Comparison of ENCODE assay signal across 8 cellular contexts in genomic region chr13:28679628-28680027, GRCh38. TPM values are rescaled to one million over a fixed set of nuclear protein-coding genes. Genes with fewer than 3 reads are reported as not detected.
A peak's percentile ranks its signal among the peaks of the same experiment; 100 is the strongest.
DNase-seq lines count a peak whose midpoint lies in the region; ATAC-seq and TF ChIP-seq lines count a peak whose summit lies in the region.

No MANE protein-coding gene starts in this region.

- no peak overlapping the region for H3K14ac ChIP-seq in IMR-90 (replicated peaks; ENCODE audit: low read depth, low read length)

- BruUV-seq in IMR-90 (replicated peaks; lab: Mats Ljungman, UMichigan), result no TSS peak

- DNase-seq in CD1c-positive myeloid dendritic cell (ENCODE audit: extremely low spot score), result peak; percentile 17
- peak; percentile 31 for DNase-seq in IMR-90
- peak; percentile 50 for DNase-seq in adipocyte (ENCODE audit: low read depth)
- peak; percentile 30 to 36 for DNase-seq in lung microvascular endothelial cell (ENCODE audit: low read depth in 2 of 2)
- no peak for DNase-seq in DMS79 (lab: John Stamatoyannopoulos, UW)
- DNase-seq in NCI-H345 (lab: John Stamatoyannopoulos, UW), result no peak
- DNase-seq in COLO668 (lab: John Stamatoyannopoulos, UW; ENCODE audit: unreplicated experiment), result no peak
- no peak for DNase-seq in mesendoderm

- H3K27me3 ChIP-seq in IMR-90 (ENCODE audit: control insufficient read depth, insufficient read depth, low read length) (no peaks in the 10 kb centered on the region), adipocyte (replicated peaks; ENCODE audit: control insufficient read depth, insufficient read depth, low read length) (no peaks in the 10 kb centered on the region), mesendoderm (ENCODE audit: insufficient read depth, low read length, poor library complexity) (no peaks in the 10 kb centered on the region)

- peak; percentile 71 for ATAC-seq in IMR-90 (ENCODE audit: low read depth)

- H3K9me3 ChIP-seq in IMR-90 (ENCODE audit: control insufficient read depth, insufficient read depth, low read length) (no peaks in the 10 kb centered on the region), adipocyte (ENCODE audit: control insufficient read depth, low read length) (no peaks in the 10 kb centered on the region)

- no peaks in the 10 kb centered on the region for H3K9me1 ChIP-seq in IMR-90 (ENCODE audit: insufficient read depth, low read length)

- dilution Hi-C loops in IMR-90 (cut with HindIII; ENCODE audit: low sequenced_read_pairs, unreplicated experiment), result no loop called here

- no peak overlapping the region for H4K91ac ChIP-seq in IMR-90 (ENCODE audit: insufficient read depth, low read depth, low read length)

- POLR2A ChIA-PET in IMR-90 (lab: Charles Lee; ENCODE audit: unreplicated experiment), result no interaction called here

- H2AK9ac ChIP-seq in IMR-90 (replicated peaks; ENCODE audit: low read depth, low read length, poor library complexity), result no peak overlapping the region

- H2AFZ ChIP-seq in IMR-90 (replicated peaks; ENCODE audit: low read length, poor library complexity), result no peak overlapping the region

- no peak for TF ChIP-seq POLR2A in IMR-90 (IDR thresholded peaks at IDR 0.05; ENCODE audit: low read depth, low read length)

- no peak overlapping the region for H2BK5ac ChIP-seq in IMR-90 (ENCODE audit: low read depth, low read length, poor library complexity, severe bottlenecking)
- no peak overlapping the region for H2BK5ac ChIP-seq in mesendoderm (ENCODE audit: low read length)

- H3K4ac ChIP-seq in IMR-90 (ENCODE audit: low read depth, low read length), result no peak overlapping the region
- H3K4ac ChIP-seq in mesendoderm (ENCODE audit: low read depth, low read length), result no peak overlapping the region

- H3K9ac ChIP-seq in IMR-90 (ENCODE audit: low read depth, low read length), result no peak overlapping the region
- H3K9ac ChIP-seq in adipocyte (ENCODE audit: low read length), result no peak overlapping the region
- no peak overlapping the region for H3K9ac ChIP-seq in mesendoderm (ENCODE audit: low read length)

- H2AK5ac ChIP-seq in IMR-90 (ENCODE audit: low read depth, low read length) (no peak overlapping the region), mesendoderm (ENCODE audit: low read length) (no peak overlapping the region)

- H4K5ac ChIP-seq in IMR-90 (ENCODE audit: low read depth, low read length) (no peak overlapping the region), mesendoderm (ENCODE audit: low read length) (no peak overlapping the region)

- no peak overlapping the region for H2BK15ac ChIP-seq in IMR-90 (ENCODE audit: low read depth, low read length)
- no peak overlapping the region for H2BK15ac ChIP-seq in mesendoderm (replicated peaks; ENCODE audit: low read depth)

- intact Hi-C loops in IMR-90 (cut with micrococcal nuclease), result loop anchor here (1.0 kb wide), 1 partner anchor 117 kb away; no protein-coding TSS in a partner anchor

- H3K23ac ChIP-seq in IMR-90 (ENCODE audit: low read depth, low read length) (no peak overlapping the region), mesendoderm (ENCODE audit: low read length) (no peak overlapping the region)

- H3K27ac ChIP-seq in IMR-90 (ENCODE audit: insufficient read depth, low read length), result no peak overlapping the region
- H3K27ac ChIP-seq in mesendoderm (ENCODE audit: low read depth, low read length), result no peak overlapping the region

- peaks cover under 1 to 3% of the 10 kb centered on the region in 2 experiments; a peak in 1 of 4 replicates for H3K79me1 ChIP-seq in IMR-90 (ENCODE audit: low read depth in 1 of 2, low read length in 2 of 2)
- H3K79me1 ChIP-seq in mesendoderm (ENCODE audit: low read length), result no peaks in the 10 kb centered on the region

- H4K8ac ChIP-seq in IMR-90 (ENCODE audit: low read depth in 2 of 2, low read length in 2 of 2) (no peak overlapping the region), mesendoderm (ENCODE audit: low read depth, low read length) (no peak overlapping the region)

- H3K4me2 ChIP-seq in IMR-90 (ENCODE audit: low read depth, low read length) (no peak overlapping the region), mesendoderm (ENCODE audit: low read length) (no peak overlapping the region)

- no peaks in the 10 kb centered on the region for H3K4me1 ChIP-seq in IMR-90 (ENCODE audit: control insufficient read depth, insufficient read depth, low read length)
- no peaks in the 10 kb centered on the region for H3K4me1 ChIP-seq in adipocyte (ENCODE audit: control insufficient read depth, insufficient read depth, low read length)
- H3K4me1 ChIP-seq in mesendoderm (ENCODE audit: control insufficient read depth, low read depth, low read length), result no peaks in the 10 kb centered on the region

- TF ChIP-seq CTCF in IMR-90 (conservative IDR thresholded peaks at IDR 0.05; ENCODE audit: low read depth, low read length), result peak; percentile 53

- H3K18ac ChIP-seq in IMR-90 (ENCODE audit: low read depth, low read length), result no peak overlapping the region
- no peak overlapping the region for H3K18ac ChIP-seq in mesendoderm (ENCODE audit: low read length)

- no peaks in the 10 kb centered on the region for H3K79me2 ChIP-seq in mesendoderm (ENCODE audit: control insufficient read depth, insufficient read depth, low read length)

- H2BK20ac ChIP-seq in IMR-90 (ENCODE audit: low read depth, low read length), result no peak overlapping the region

- CTCF ChIA-PET in IMR-90 (lab: Yijun Ruan, JAX), result interaction anchor here (0.6 to 1.1 kb wide), 4 partner anchors 14 to 117 kb away, joined by 3 read pairs; no protein-coding TSS in a partner anchor

- H4K20me1 ChIP-seq in IMR-90 (ENCODE audit: insufficient read depth, low read length), result peaks cover 3% of the 10 kb centered on the region; the same call in 1 of the 2 replicates

- no peak overlapping the region for H2BK120ac ChIP-seq in IMR-90 (ENCODE audit: low read depth, low read length)
- no peak overlapping the region for H2BK120ac ChIP-seq in mesendoderm (ENCODE audit: low read depth, low read length)

- H3K56ac ChIP-seq in IMR-90 (ENCODE audit: extremely low read depth, insufficient read depth, low read length) (no peak overlapping the region), mesendoderm (ENCODE audit: low read length) (no peak overlapping the region)

- peak; percentile 44; the same call in 1 of the 2 replicates for TF ChIP-seq RAD21 in IMR-90 (IDR thresholded peaks at IDR 0.05; ENCODE audit: low read length)

- peaks cover 16% of the 10 kb centered on the region for H3K36me3 ChIP-seq in IMR-90 (ENCODE audit: control insufficient read depth, insufficient read depth, low read length)
- H3K36me3 ChIP-seq in adipocyte (ENCODE audit: control insufficient read depth, insufficient read depth, low read length, severe bottlenecking), result peaks cover 64% of the 10 kb centered on the region
- peaks cover 1% of the 10 kb centered on the region for H3K36me3 ChIP-seq in mesendoderm (ENCODE audit: control insufficient read depth, insufficient read depth, low read length)

- no CpG with 5 or more reads among the region's 1 CpG for WGBS in IMR-90 (ENCODE audit: extremely low coverage in 2 of 2, insufficient read length in 1 of 2), 2 experiments
- no CpG with 5 or more reads among the region's 1 CpG for WGBS in mesendoderm (ENCODE audit: extremely low coverage, insufficient coverage, low lambda C conversion rate)

- in situ Hi-C loops in IMR-90 (cut with MboI; ENCODE audit: low sequenced_read_pairs), result loop anchor here (5.0 kb wide), 1 partner anchor 118 kb away; no protein-coding TSS in a partner anchor

- H3K4me3 ChIP-seq in IMR-90 (ENCODE audit: insufficient read depth, low read depth, low read length) (no peak overlapping the region), adipocyte (ENCODE audit: low read length) (no peak overlapping the region), mesendoderm (ENCODE audit: low read length) (no peak overlapping the region)

TF ChIP-seq in IMR-90, 13 proteins besides CTCF, POLR2A, EP300 and RAD21:
- TF ChIP-seq SMC3 (IDR thresholded peaks at IDR 0.05; ENCODE audit: low read depth, low read length) (peak; percentile 47; the same call in 1 of the 2 replicates), FOS (IDR thresholded peaks at IDR 0.05; ENCODE audit: low read depth, low read length) (no peak)

RNA-seq across cellular contexts. Expression of gene POMP, which starts 20.7 kb away (rescaled TPM):
- total RNA-seq in IMR-90 (2012; rRNA removed), result 60.2 and 117 TPM in 2 replicates
- polyA plus RNA-seq in IMR-90 (2012; rRNA removed), result 54.0 and 68.4 TPM in 2 replicates
- polyA plus RNA-seq in IMR-90 (2012; cell fraction: cytosol; rRNA removed), result 8.4 and 14.3 TPM in 2 replicates
- 1.6 and 18.6 TPM in 2 replicates for polyA plus RNA-seq in IMR-90 (2012; cell fraction: nucleus; rRNA removed; ENCODE audit: low replicate concordance)
- total RNA-seq in lung microvascular endothelial cell, result 63.7 and 95.7 TPM in 2 replicates
- polyA plus RNA-seq in mesendoderm (2013, experiment 1 of 2), result 161 TPM
- polyA plus RNA-seq in mesendoderm (2013, experiment 2 of 2), result 158 TPM

RNA-seq across cellular contexts. Expression of gene SLC46A3, which starts 39.1 kb away (rescaled TPM):
- total RNA-seq in IMR-90 (2012; rRNA removed) (0.54 and 0.83 TPM in 2 replicates), lung microvascular endothelial cell (0.99 and 3.5 TPM in 2 replicates)
- 0.86 and 0.89 TPM in 2 replicates for polyA plus RNA-seq in IMR-90 (2012; rRNA removed)
- polyA plus RNA-seq in IMR-90 (2012; cell fraction: cytosol; rRNA removed), result 0.41 and 0.77 TPM in 2 replicates
- polyA plus RNA-seq in IMR-90 (2012; cell fraction: nucleus; rRNA removed; ENCODE audit: low replicate concordance), result 0.72 and 3.0 TPM in 2 replicates
- 1.1 TPM for polyA plus RNA-seq in mesendoderm (2013, experiment 1 of 2)
- 0.85 TPM for polyA plus RNA-seq in mesendoderm (2013, experiment 2 of 2)

Comparison
In these comparisons a context has a peak if more than half of its experiments do, and no peak if none do; other contexts are left out.
1. DNase-seq: peak in CD1c-positive myeloid dendritic cell (single experiment), IMR-90 (single experiment), adipocyte (single experiment) and lung microvascular endothelial cell (2 of 2); none in DMS79 (single experiment), NCI-H345 (single experiment), COLO668 (single experiment) and mesendoderm (single experiment).